23 cellular contexts compared by ENCODE assay signal in the genomic region with DNA sequence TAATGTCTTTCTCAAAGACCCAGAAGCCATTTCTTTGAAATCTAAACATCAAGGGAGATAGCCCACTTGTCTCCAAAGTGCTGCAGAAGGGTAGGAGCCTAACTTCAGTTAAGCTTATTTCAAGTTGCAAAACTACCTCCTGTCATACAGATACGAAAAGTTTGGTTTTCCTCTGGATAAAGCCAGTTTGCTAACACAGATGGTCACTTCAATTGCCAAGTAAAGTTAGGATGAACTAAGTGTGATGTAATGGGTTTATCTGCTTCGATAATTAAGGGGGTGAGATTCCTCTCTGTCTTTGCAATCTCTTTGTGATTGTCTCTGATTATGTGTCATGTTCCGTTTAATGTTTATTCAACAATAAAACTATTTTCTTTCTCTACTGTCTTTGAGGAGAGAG.
DNase-seq lines count a peak whose midpoint lies in the region; ATAC-seq, FAIRE-seq and TF ChIP-seq lines count a peak whose summit lies in the region.
"Had no signal": no experiment of that assay in that cellular context is flagged by ENCODE, and none has a peak within 500 bp of the region (broad histone marks: within the 10 kb centered on the region; RNA-seq: fewer than 3 reads in every experiment).

No MANE protein-coding gene starts in this region.

- 69 to 72% methylated on average over 3 of the region's 3 CpGs for WGBS in thyroid gland, 2 donors

- H3K4me1 Mint-ChIP-seq in astrocyte (ENCODE audit: low read depth, unreplicated experiment), result peaks cover 2% of the 10 kb centered on the region

- no peak for TF ChIP-seq POLR2A in thyroid gland (IDR thresholded peaks at IDR 0.05)

- H4K20me1 ChIP-seq in astrocyte (ENCODE audit: insufficient read depth, low read length), result no peaks in the 10 kb centered on the region
- H4K20me1 ChIP-seq: BLaER1 had no signal

- H3K27me3 Mint-ChIP-seq in astrocyte (ENCODE audit: low read depth, unreplicated experiment), result no peaks in the 10 kb centered on the region

- no peak overlapping the region for H3K9ac ChIP-seq in astrocyte (ENCODE audit: low read length)
- H3K9ac ChIP-seq: BLaER1, SK-N-SH had no signal

- no peak overlapping the region for H2AFZ ChIP-seq in astrocyte (ENCODE audit: low read depth, low read length)

- H3K9me3 ChIP-seq in astrocyte (ENCODE audit: insufficient read depth, low read depth, low read length), result no peaks in the 10 kb centered on the region
- H3K9me3 ChIP-seq in thyroid gland, result no peaks in the 10 kb centered on the region
- H3K9me3 ChIP-seq: A549, BLaER1, MG63, SK-N-SH had no signal

- no peaks in the 10 kb centered on the region for H3K36me3 Mint-ChIP-seq in astrocyte (ENCODE audit: low read depth, unreplicated experiment)
- H3K36me3 Mint-ChIP-seq: CD8-positive, alpha-beta T cell had no signal

- H3K27me3 ChIP-seq in astrocyte (ENCODE audit: insufficient read depth, low read length) (no peaks in the 10 kb centered on the region), thyroid gland (no peaks in the 10 kb centered on the region)
- H3K27me3 ChIP-seq: BLaER1, MG63 had no signal

- no peak overlapping the region for H3K4me3 Mint-ChIP-seq in astrocyte (ENCODE audit: unreplicated experiment)
- H3K4me3 Mint-ChIP-seq: CD8-positive, alpha-beta T cell; HFFc6 had no signal

- H3K4me3 ChIP-seq in astrocyte (ENCODE audit: insufficient read depth, low read depth, low read length) (no peak overlapping the region), thyroid gland (replicated peaks in 1 of 3) (no peak overlapping the region)
- H3K4me3 ChIP-seq: A549, BLaER1, MG63 had no signal

- DNase-seq in HCEC 1CT (peak; percentile 3), astrocyte (ENCODE audit: low read depth) (peak; percentile 10), fibroblast of peridontal ligament (ENCODE audit: extremely low read depth) (peak; percentile 15), myocyte (ENCODE audit: low read depth) (peak; percentile 6), thyroid gland (no peak)
- DNase-seq: CD8-positive, alpha-beta T cell; DMS53; HFFc6; Karpas-422; MG63; NCI-H1048; NCI-H1436 treated with DMSO at 0.1 percent for 48 hours; NCI-H2029; NCI-H69; Right ventricle myocardium superior; SK-N-SH had no signal

- H3K4me1 ChIP-seq in astrocyte (ENCODE audit: insufficient read depth, low read length) (no peaks in the 10 kb centered on the region), thyroid gland (no peaks in the 10 kb centered on the region)
- H3K4me1 ChIP-seq: A549, BLaER1 had no signal

- H3K27ac Mint-ChIP-seq in astrocyte (ENCODE audit: unreplicated experiment), result no peak overlapping the region
- H3K27ac Mint-ChIP-seq: CD8-positive, alpha-beta T cell; HFFc6 had no signal

- TF ChIP-seq CTCF in astrocyte (IDR thresholded peaks at IDR 0.05; ENCODE audit: insufficient read depth, low read depth, low read length) (no peak), thyroid gland (IDR thresholded peaks at IDR 0.05) (no peak)

- ATAC-seq in GM19328 (IDR thresholded peaks at IDR 0.05; ENCODE audit: unreplicated experiment) (no peak), GM18861 (IDR thresholded peaks at IDR 0.05; ENCODE audit: unreplicated experiment) (no peak), HG03039 (IDR thresholded peaks at IDR 0.05; ENCODE audit: unreplicated experiment) (no peak)
- ATAC-seq: A549; CD8-positive, alpha-beta T cell had no signal

- H3K4me2 ChIP-seq in astrocyte (ENCODE audit: low read length), result no peak overlapping the region
- H3K4me2 ChIP-seq: A549, BLaER1, SK-N-SH had no signal

- intact Hi-C loops in thyroid gland (cut with DNase I), result no loop called here

- H3K36me3 ChIP-seq in astrocyte (ENCODE audit: insufficient read depth, low read length) (no peaks in the 10 kb centered on the region), thyroid gland (peaks cover 0 to 3% of the 10 kb centered on the region in 2 donors)
- H3K36me3 ChIP-seq: BLaER1, MG63 had no signal

- H3K27ac ChIP-seq in astrocyte (ENCODE audit: low read depth, low read length), result no peak overlapping the region
- no peak overlapping the region for H3K27ac ChIP-seq in thyroid gland
- H3K27ac ChIP-seq: A549, BLaER1 had no signal

- H3K79me2 ChIP-seq in astrocyte (ENCODE audit: insufficient read depth, low read length), result no peaks in the 10 kb centered on the region

- FAIRE-seq in astrocyte (lab: Jason Lieb, UNC), result no peak
- FAIRE-seq: A549, GM12892, GM18507 had no signal

- no peaks in the 10 kb centered on the region for H3K9me3 Mint-ChIP-seq in astrocyte (ENCODE audit: unreplicated experiment)
- H3K9me3 Mint-ChIP-seq: CD8-positive, alpha-beta T cell; HFFc6 had no signal

Comparison
In these comparisons a context has a peak if more than half of its experiments do, and no peak if none do; other contexts are left out.
1. DNase-seq: peak in HCEC 1CT (single experiment), astrocyte (single experiment), fibroblast of peridontal ligament (single experiment) and myocyte (single experiment); none in thyroid gland (0 of 2).